Comparison of ENCODE assay signal across 1 cellular context in genomic region chr12:71642264-71642663, GRCh38.
A peak's percentile ranks its signal among the peaks of the same experiment; 100 is the strongest.
TF ChIP-seq lines count a peak whose summit lies in the region.

No MANE protein-coding gene starts in this region.

TF ChIP-seq in K562, 482 proteins besides CTCF, POLR2A, EP300 and RAD21:
- TF ChIP-seq TCFL5 (CRISPR knock-in tag; conservative IDR thresholded peaks at IDR 0.05) (no peak), RFX1 (IDR thresholded peaks at IDR 0.05) (peak; percentile 60)
TF ChIP-seq in K562: peak in this region for 1.
